14 cellular contexts compared by ENCODE assay signal in genomic region chr6:147448212-147448611, GRCh38.
DNase-seq lines count a peak whose midpoint lies in the region; ATAC-seq, FAIRE-seq and TF ChIP-seq lines count a peak whose summit lies in the region.
"Had no signal": no experiment of that assay in that cellular context is flagged by ENCODE, and none has a peak within 500 bp of the region (broad histone marks: within the 10 kb centered on the region; RNA-seq: fewer than 3 reads in every experiment).

No MANE protein-coding gene starts in this region.

- WGBS in GM12878 (ENCODE audit: insufficient coverage, insufficient replicate concordance, low lambda C conversion rate, missing lambda C conversion rate) = 1% methylated on average over 10 of the region's 10 CpGs

- H3K27me3 ChIP-seq in HUES48 (ENCODE audit: control insufficient read depth, insufficient read depth, low read length) = peaks cover 21% of the 10 kb centered on the region
- no peaks in the 10 kb centered on the region for H3K27me3 ChIP-seq in GM12878 (replicated peaks in 1 of 2; ENCODE audit: control insufficient read depth in 2 of 2, insufficient read depth in 2 of 2, low read length in 1 of 2)
- H3K27me3 ChIP-seq: adrenal gland, BLaER1 had no signal

- CTCF ChIA-PET in GM12878 (lab: Yijun Ruan, JAX) = no interaction called here

- no peak for TF ChIP-seq EP300 in GM12878 (IDR thresholded peaks at IDR 0.05; ENCODE audit: borderline replicate concordance in 1 of 2, control insufficient read depth in 1 of 2, low read depth in 2 of 2, low read length in 2 of 2)

- no peaks in the 10 kb centered on the region for H3K36me3 ChIP-seq in HUES48 (ENCODE audit: control insufficient read depth, insufficient read depth, low read length)
- no peaks in the 10 kb centered on the region for H3K36me3 ChIP-seq in GM12878 (ENCODE audit: control insufficient read depth in 2 of 2, insufficient read depth in 2 of 2, low read length in 1 of 2)
- no peaks in the 10 kb centered on the region for H3K36me3 ChIP-seq in mucosa of descending colon (ENCODE audit: low read depth)
- H3K36me3 ChIP-seq: adrenal gland, BLaER1 had no signal

- H3K4me2 ChIP-seq in GM12878 (ENCODE audit: control insufficient read depth, insufficient read depth) = no peak overlapping the region
- H3K4me2 ChIP-seq: BLaER1 had no signal

- H2AFZ ChIP-seq in GM12878 (ENCODE audit: control insufficient read depth, low read depth, low read length) = no peak overlapping the region

- SMC1A ChIA-PET in GM12878 (lab: Charles Lee; ENCODE audit: uncharacterized antibody, unreplicated experiment) = no interaction called here

- FAIRE-seq in GM12878 (lab: Jason Lieb, UNC) = no peak
- FAIRE-seq: endothelial cell of umbilical vein had no signal

- ATAC-seq in GM12878 (peak; percentile 56), mucosa of descending colon (peak; percentile 60), GM21619 (IDR thresholded peaks at IDR 0.05; ENCODE audit: unreplicated experiment) (no peak)
- ATAC-seq: Right ventricle myocardium inferior had no signal

- TF ChIP-seq POLR2A in GM12878 (IDR thresholded peaks at IDR 0.05; ENCODE audit: low read depth, low read length) = no peak

- no peaks in the 10 kb centered on the region for H4K20me1 ChIP-seq in GM12878 (ENCODE audit: control insufficient read depth, insufficient read depth)
- H4K20me1 ChIP-seq: BLaER1 had no signal

- H3K4me1 ChIP-seq in HUES48 (ENCODE audit: control insufficient read depth, insufficient read depth, low read length) (peaks cover 38% of the 10 kb centered on the region), GM12878 (ENCODE audit: control insufficient read depth, insufficient read depth, low read length) (no peaks in the 10 kb centered on the region), mucosa of descending colon (ENCODE audit: low read depth) (no peaks in the 10 kb centered on the region)
- H3K4me1 ChIP-seq: adrenal gland, BLaER1 had no signal

- intact Hi-C loops in GM12878 (cut with micrococcal nuclease; ENCODE audit: unreplicated experiment) (no loop called here), mucosa of descending colon (cut with DNase I, micrococcal nuclease) (no loop called here)

- no peaks in the 10 kb centered on the region for H3K79me2 ChIP-seq in GM12878 (ENCODE audit: control insufficient read depth, insufficient read depth, low read length)

- H3K9me3 ChIP-seq in HUES48 (ENCODE audit: control insufficient read depth, insufficient read depth, low read length) (no peaks in the 10 kb centered on the region), GM12878 (replicated peaks; ENCODE audit: control insufficient read depth, insufficient read depth, low read length) (no peaks in the 10 kb centered on the region), mucosa of descending colon (no peaks in the 10 kb centered on the region)
- H3K9me3 ChIP-seq: adrenal gland, BLaER1 had no signal

- no peak for TF ChIP-seq RAD21 in GM12878 (IDR thresholded peaks at IDR 0.05; ENCODE audit: insufficient read depth, low read depth, low read length)

- no TSS peak for BruUV-seq in GM12878 (replicated peaks; lab: Mats Ljungman, UMichigan)

- H3K4me3 ChIP-seq in GM12865 (ENCODE audit: low read depth, low read length) (no peak overlapping the region), HUES48 (ENCODE audit: low read depth, low read length) (peak overlapping the region; percentile 22), GM12878 (no peak overlapping the region), mucosa of descending colon (no peak overlapping the region)
- H3K4me3 ChIP-seq: adrenal gland, BLaER1 had no signal

- RAD21 ChIA-PET in GM12878 (lab: Charles Lee; ENCODE audit: unreplicated experiment) = no interaction called here

- H3K9ac ChIP-seq in HUES48 (ENCODE audit: low read depth, low read length) = no peak overlapping the region
- no peak overlapping the region for H3K9ac ChIP-seq in GM12878 (ENCODE audit: control insufficient read depth, insufficient read depth, low read length)
- H3K9ac ChIP-seq: BLaER1 had no signal

- POLR2A ChIA-PET in GM12878 (lab: Charles Lee) = interaction anchor here (0.6 kb wide), 1 partner anchor 531 kb away, joined by 3 read pairs; no protein-coding TSS in a partner anchor

- H3K27ac ChIP-seq in HUES48 (ENCODE audit: low read depth, low read length) (peak overlapping the region; percentile 80), GM12878 (ENCODE audit: control insufficient read depth, insufficient read depth) (no peak overlapping the region)
- H3K27ac ChIP-seq: adrenal gland, BLaER1 had no signal

- DNase-seq in GM12865 (ENCODE audit: low read depth) (peak; percentile 29), GM12878 (ENCODE audit: low read depth, low spot score) (no peak), mucosa of descending colon (no peak), DMS53 treated with DMSO at 0.1 percent for 48 hours (lab: John Stamatoyannopoulos, UW; ENCODE audit: unreplicated experiment) (no peak), NCI-H1930 (lab: John Stamatoyannopoulos, UW) (no peak), NCI-H1694 (lab: John Stamatoyannopoulos, UW) (no peak)
- DNase-seq: activated CD4-positive, alpha-beta memory T cell treated with anti-CD3 and anti-CD28 coated beads for 36 hours; adrenal gland; NCI-H1092 treated with DMSO at 0.1 percent for 48 hours had no signal

- TF ChIP-seq CTCF in GM12865 (IDR thresholded peaks at IDR 0.05; ENCODE audit: insufficient read depth, low read depth, low read length, missing control alignments) (no peak), GM12878 (IDR thresholded peaks at IDR 0.05 in 2 of 3, conservative IDR thresholded peaks at IDR 0.05 in 1 of 3; ENCODE audit: control insufficient read depth in 2 of 3, extremely low read depth in 1 of 3, insufficient read depth in 1 of 3, low read depth in 3 of 3, low read length in 3 of 3) (no peak), mucosa of descending colon (IDR thresholded peaks at IDR 0.05) (no peak)

- in situ Hi-C loops in GM12878 (cut with MboI) = no loop called here

TF ChIP-seq in GM12878, 131 proteins besides CTCF, POLR2A, EP300 and RAD21:
- no peak for TF ChIP-seq CEBPB (IDR thresholded peaks at IDR 0.05; ENCODE audit: borderline replicate concordance in 1 of 2, low read depth in 2 of 2, low read length in 2 of 2)
- TF ChIP-seq BHLHE40 (IDR thresholded peaks at IDR 0.05; ENCODE audit: borderline replicate concordance in 1 of 2, low read depth in 2 of 2, low read length in 1 of 2) = peak in 1 of 2 experiments; percentile 44; a peak in 1 of 4 replicates
- TF ChIP-seq E2F4 (IDR thresholded peaks at IDR 0.05; ENCODE audit: low read depth, low read length) = no peak
- TF ChIP-seq STAT3 (IDR thresholded peaks at IDR 0.05; ENCODE audit: low read depth, low read length) = no peak
- no peak for TF ChIP-seq POLR2AphosphoS5 (IDR thresholded peaks at IDR 0.05; ENCODE audit: low read length)
- TF ChIP-seq BACH1 (IDR thresholded peaks at IDR 0.05; ENCODE audit: borderline replicate concordance) = no peak
- no peak for TF ChIP-seq CBX5 (IDR thresholded peaks at IDR 0.05; ENCODE audit: low read depth)
- TF ChIP-seq SREBF1 (IDR thresholded peaks at IDR 0.05; ENCODE audit: low read length) = no peak
- no peak for TF ChIP-seq ZSCAN29 (IDR thresholded peaks at IDR 0.05)
- TF ChIP-seq FOXK2 (IDR thresholded peaks at IDR 0.05) = no peak
- no peak for TF ChIP-seq KAT2A (conservative IDR thresholded peaks at IDR 0.05; ENCODE audit: control insufficient read depth, low read depth, low read length)
- no peak for TF ChIP-seq ATF7 (IDR thresholded peaks at IDR 0.05; ENCODE audit: low read depth)
- no peak for TF ChIP-seq SIN3A (IDR thresholded peaks at IDR 0.05; ENCODE audit: low read depth, low read length)
- TF ChIP-seq TCF7 (IDR thresholded peaks at IDR 0.05; ENCODE audit: borderline replicate concordance) = no peak
- TF ChIP-seq EGR1 (IDR thresholded peaks at IDR 0.05; ENCODE audit: borderline replicate concordance in 1 of 2, low read depth in 2 of 2, low read length in 2 of 2) = 0 out of 3 replicates have a peak, but pooled peaks of 1 of the 2 experiments have one; percentile 36
- TF ChIP-seq HDAC6 (IDR thresholded peaks at IDR 0.05; ENCODE audit: unreplicated experiment) = no peak
- TF ChIP-seq PKNOX1 (IDR thresholded peaks at IDR 0.05) = peak; percentile 63; the same call in 1 of the 2 replicates
